1 cellular context compared by ENCODE assay signal in genomic region chr6:108795122-108795521, GRCh38.
TF ChIP-seq lines count a peak whose summit lies in the region.

No MANE protein-coding gene starts in this region.

TF ChIP-seq in HepG2, 621 proteins besides CTCF, POLR2A, EP300 and RAD21 (continued from another document):
- TF ChIP-seq ZNF512B (CRISPR knock-in tag; IDR thresholded peaks at IDR 0.05; ENCODE audit: borderline replicate concordance) = no peak
- peak; percentile 69; the same call in 1 of the 2 replicates for TF ChIP-seq ZNF629 (CRISPR knock-in tag; conservative IDR thresholded peaks at IDR 0.05)
- no peak for TF ChIP-seq POLR2AphosphoS5 (IDR thresholded peaks at IDR 0.05; ENCODE audit: low read depth, low read length)
- TF ChIP-seq ZNF644 (CRISPR knock-in tag; IDR thresholded peaks at IDR 0.05; ENCODE audit: low read depth) = 0 out of 2 replicates have a peak, but pooled peaks have one; percentile 42
- TF ChIP-seq, protein P1, sequence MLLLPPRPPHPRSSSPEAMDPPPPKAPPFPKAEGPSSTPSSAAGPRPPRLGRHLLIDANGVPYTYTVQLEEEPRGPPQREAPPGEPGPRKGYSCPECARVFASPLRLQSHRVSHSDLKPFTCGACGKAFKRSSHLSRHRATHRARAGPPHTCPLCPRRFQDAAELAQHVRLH (CRISPR knock-in tag; IDR thresholded peaks at IDR 0.05; ENCODE audit: borderline replicate concordance, low read depth) = 0 out of 2 replicates have a peak, but pooled peaks have one; percentile 19
- TF ChIP-seq TEAD3 (CRISPR knock-in tag; optimal IDR thresholded peaks at IDR 0.05; ENCODE audit: borderline replicate concordance) = peak; percentile 33
- TF ChIP-seq PPARG (CRISPR knock-in tag; conservative IDR thresholded peaks at IDR 0.05) = no peak
- no peak for TF ChIP-seq ZSCAN30 (CRISPR knock-in tag; IDR thresholded peaks at IDR 0.05)
- TF ChIP-seq NR2F2 (IDR thresholded peaks at IDR 0.05; ENCODE audit: borderline replicate concordance, low read depth) = peak; percentile 18; the same call in 1 of the 2 replicates
- peak; percentile 54 for TF ChIP-seq FOXA3 (CRISPR knock-in tag; IDR thresholded peaks at IDR 0.05)
- no peak for TF ChIP-seq SPEN (CRISPR knock-in tag; IDR thresholded peaks at IDR 0.05; ENCODE audit: low read depth)
- TF ChIP-seq SALL1 (CRISPR knock-in tag; IDR thresholded peaks at IDR 0.05) = peak; percentile 60
TF ChIP-seq in HepG2: peak in this region for 30.
